21 cellular contexts compared by ENCODE assay signal in genomic region chr16:89861648-89862047, GRCh38.
"Had no signal": no experiment of that assay in that cellular context is flagged by ENCODE, and none has a peak within 500 bp of the region (broad histone marks: within the 10 kb centered on the region; RNA-seq: fewer than 3 reads in every experiment).

No MANE protein-coding gene starts in this region.

- H3K9me3 ChIP-seq: adrenal gland, ascending aorta, lower lobe of right lung, sigmoid colon, transverse colon, uterus had no signal

- H3K27me3 ChIP-seq: adrenal gland, ascending aorta, brain microvascular endothelial cell, neural progenitor cell, sigmoid colon, transverse colon, uterus had no signal

- H3K4me2 ChIP-seq: neural progenitor cell, smooth muscle cell had no signal

- DNase-seq: activated CD4-positive, alpha-beta T cell treated with anti-CD3 and anti-CD28 coated beads for 1 hour; activated CD4-positive, alpha-beta T cell treated with anti-CD3 and anti-CD28 coated beads, Interleukin-2, amount 50 U/mL, for 1 hour; activated CD8-positive, alpha-beta T cell treated with anti-CD3 and anti-CD28 coated beads, Interleukin-2, amount 10 ng/mL, durations not matched to agents 7 days and 5 days; activated T-cell treated with anti-CD3 and anti-CD28 coated beads, Interleukin-2, amount 50 U/mL, for 24 hours; adrenal gland; brain microvascular endothelial cell; effector memory CD4-positive, alpha-beta T cell; foreskin melanocyte; lower lobe of right lung; naive thymus-derived CD4-positive, alpha-beta T cell; retina; sigmoid colon; stimulated activated CD4-positive, alpha-beta T cell treated with anti-CD3 and anti-CD28 coated beads, Interleukin-15, amount 100 ng/mL, for 24 hours; stimulated activated naive B cell treated with anti-CD40 and anti-IgM and Interleukin-4, amounts not matched to agents 10 μg/mL and 1 μg/mL and 100 μg/mL, for 72 hours; transverse colon; uterus had no signal

- H3K27ac ChIP-seq: adrenal gland, ascending aorta, brain microvascular endothelial cell, lower lobe of right lung, neural progenitor cell, sigmoid colon, transverse colon, uterus, VCaP had no signal

- H3K4me1 ChIP-seq: ascending aorta, neural progenitor cell, sigmoid colon, uterus had no signal

- H2AFZ ChIP-seq: neural progenitor cell had no signal

- H3K9ac ChIP-seq: neural progenitor cell had no signal

- ATAC-seq: activated T-helper 17 cell treated with anti-CD3 and anti-CD28 coated beads, Interleukin-2, amount 50 U/mL, for 72 hours; stimulated activated naive B cell treated with anti-CD40 and anti-IgM and Interleukin-4, amounts not matched to agents 10 μg/mL and 1 μg/mL and 100 μg/mL, for 72 hours had no signal

- H3K4me3 ChIP-seq: adrenal gland, ascending aorta, lower lobe of right lung, neural progenitor cell, sigmoid colon, smooth muscle cell, transverse colon, uterus had no signal

- H3K36me3 ChIP-seq: adrenal gland, ascending aorta, brain microvascular endothelial cell, lower lobe of right lung, neural progenitor cell, sigmoid colon, uterus had no signal
